8 cellular contexts compared by ENCODE assay signal in the genomic region with DNA sequence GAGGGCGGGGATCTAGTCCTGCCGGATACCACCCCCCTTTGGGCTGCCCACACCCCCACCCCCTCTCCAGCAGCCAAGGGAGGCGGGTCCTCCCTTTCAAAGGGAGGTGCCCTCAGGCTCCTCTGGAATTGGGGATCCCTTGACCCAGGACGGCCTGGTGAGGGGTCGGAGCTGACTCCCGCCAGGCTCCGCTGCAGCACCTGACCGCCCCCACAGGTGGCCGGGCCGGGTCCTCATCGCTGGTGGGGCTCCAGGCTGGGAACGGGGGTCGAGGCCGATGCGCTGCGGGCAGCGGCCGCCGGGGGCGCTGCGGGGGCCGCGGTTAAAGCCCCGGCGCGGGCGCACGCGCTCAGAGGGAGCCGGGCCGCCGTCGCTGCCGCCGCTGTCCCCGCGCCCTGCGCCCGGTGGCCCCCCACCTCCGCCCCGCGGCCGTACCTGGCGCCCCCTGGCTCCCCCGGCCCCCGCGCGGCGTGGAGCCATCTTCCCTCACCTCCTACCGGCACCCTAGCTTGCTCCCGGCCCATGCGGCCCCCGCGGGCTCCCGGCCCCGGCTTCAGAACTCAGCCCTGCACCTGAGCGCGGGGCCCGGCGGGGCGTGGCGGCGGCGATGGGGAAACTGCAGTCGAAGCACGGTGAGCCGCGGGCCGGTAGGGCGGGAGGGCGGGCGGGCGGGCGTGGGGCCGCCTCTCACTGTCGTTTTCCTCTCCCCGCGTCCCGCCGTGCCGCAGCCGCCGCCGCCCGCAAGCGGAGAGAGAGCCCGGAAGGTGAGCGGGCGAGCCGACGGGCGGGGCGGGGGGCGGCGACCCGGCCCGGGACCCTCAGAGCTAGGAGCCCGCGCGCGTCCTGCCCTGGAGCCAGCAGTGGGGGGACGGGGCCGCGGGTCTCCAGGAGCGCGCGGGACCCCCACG. TPM values are rescaled to one million over a fixed set of nuclear protein-coding genes. Genes with fewer than 3 reads are reported as not detected.
DNase-seq lines count a peak whose midpoint lies in the region; FAIRE-seq and TF ChIP-seq lines count a peak whose summit lies in the region.

A gene with protein sequence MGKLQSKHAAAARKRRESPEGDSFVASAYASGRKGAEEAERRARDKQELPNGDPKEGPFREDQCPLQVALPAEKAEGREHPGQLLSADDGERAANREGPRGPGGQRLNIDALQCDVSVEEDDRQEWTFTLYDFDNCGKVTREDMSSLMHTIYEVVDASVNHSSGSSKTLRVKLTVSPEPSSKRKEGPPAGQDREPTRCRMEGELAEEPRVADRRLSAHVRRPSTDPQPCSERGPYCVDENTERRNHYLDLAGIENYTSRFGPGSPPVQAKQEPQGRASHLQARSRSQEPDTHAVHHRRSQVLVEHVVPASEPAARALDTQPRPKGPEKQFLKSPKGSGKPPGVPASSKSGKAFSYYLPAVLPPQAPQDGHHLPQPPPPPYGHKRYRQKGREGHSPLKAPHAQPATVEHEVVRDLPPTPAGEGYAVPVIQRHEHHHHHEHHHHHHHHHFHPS (plus strand): TSS at position 352 of the 908 bp plus-strand sequence. CDS start 256 bp downstream, at position 608.

- peak within 1 kb of the TSS; percentile 56 for H3K27ac Mint-ChIP-seq in activated T-helper 1 cell treated with anti-CD3 and anti-CD28 coated beads, Interleukin-12 subunit alpha, Interleukin-12 subunit beta, Interleukin-2, Interleukin-4 antibody, amounts not matched to agents 30 ng/mL and 10 ng/mL and 1 ng/mL, durations not matched to agents 14 hours and 24 hours and 36 hours

- peaks cover 17% of the 10 kb centered on the region for H3K4me1 Mint-ChIP-seq in activated T-helper 1 cell treated with anti-CD3 and anti-CD28 coated beads, Interleukin-12 subunit alpha, Interleukin-12 subunit beta, Interleukin-2, Interleukin-4 antibody, amounts not matched to agents 30 ng/mL and 10 ng/mL and 1 ng/mL, durations not matched to agents 14 hours and 24 hours and 36 hours (ENCODE audit: low read depth)

- H3K4me3 Mint-ChIP-seq in activated T-helper 1 cell treated with anti-CD3 and anti-CD28 coated beads, Interleukin-12 subunit alpha, Interleukin-12 subunit beta, Interleukin-2, Interleukin-4 antibody, amounts not matched to agents 30 ng/mL and 10 ng/mL and 1 ng/mL, durations not matched to agents 14 hours and 24 hours and 36 hours = peak within 1 kb of the TSS; percentile 76

- no peaks in the 10 kb centered on the region for H3K9me3 Mint-ChIP-seq in activated T-helper 1 cell treated with anti-CD3 and anti-CD28 coated beads, Interleukin-12 subunit alpha, Interleukin-12 subunit beta, Interleukin-2, Interleukin-4 antibody, amounts not matched to agents 30 ng/mL and 10 ng/mL and 1 ng/mL, durations not matched to agents 14 hours and 24 hours and 36 hours

- H3K27me3 Mint-ChIP-seq in activated T-helper 1 cell treated with anti-CD3 and anti-CD28 coated beads, Interleukin-12 subunit alpha, Interleukin-12 subunit beta, Interleukin-2, Interleukin-4 antibody, amounts not matched to agents 30 ng/mL and 10 ng/mL and 1 ng/mL, durations not matched to agents 14 hours and 24 hours and 36 hours (ENCODE audit: insufficient read depth) = peaks cover 37% of the 10 kb centered on the region

- H3K36me3 Mint-ChIP-seq in activated T-helper 1 cell treated with anti-CD3 and anti-CD28 coated beads, Interleukin-12 subunit alpha, Interleukin-12 subunit beta, Interleukin-2, Interleukin-4 antibody, amounts not matched to agents 30 ng/mL and 10 ng/mL and 1 ng/mL, durations not matched to agents 14 hours and 24 hours and 36 hours (ENCODE audit: low read depth) = no peaks in the 10 kb centered on the region

- intact Hi-C loops in activated T-helper 1 cell treated with anti-CD3 and anti-CD28 coated beads, Interleukin-12 subunit alpha, Interleukin-12 subunit beta, Interleukin-2, Interleukin-4 antibody, amounts not matched to agents 30 ng/mL and 10 ng/mL and 1 ng/mL, durations not matched to agents 14 hours and 24 hours and 36 hours (cut with micrococcal nuclease) = loop anchor here (2.0 kb wide), 1 partner anchor 52 kb away; no protein-coding TSS in a partner anchor
- intact Hi-C loops in cardiac septum (cut with DNase I) = loop anchor here (5.0 kb wide), 1 partner anchor 159 kb away; no protein-coding TSS in a partner anchor

- no peak for FAIRE-seq in GM12891 (lab: Jason Lieb, UNC)

- TF ChIP-seq POLR2A in GM12891 (IDR thresholded peaks at IDR 0.05; ENCODE audit: low read depth, low read length) = no peak

- DNase-seq in 8988T (peak; percentile 100), GM12891 (ENCODE audit: insufficient read length, low spot score) (peak; percentile 87), NCI-H2171 (lab: John Stamatoyannopoulos, UW) (peak; percentile 57), cardiac septum (ENCODE audit: low spot score) (peak; percentile 65), retina (peak; percentile 81), SK-N-DZ (ENCODE audit: low spot score) (no peak), globus pallidus (ENCODE audit: low spot score) (no peak)
- peak; percentile 22 for DNase-seq in activated T-helper 1 cell treated with anti-CD3 and anti-CD28 coated beads, Interleukin-12 subunit alpha, Interleukin-12 subunit beta, Interleukin-2, Interleukin-4 antibody, amounts not matched to agents 30 ng/mL and 10 ng/mL and 1 ng/mL, durations not matched to agents 14 hours and 24 hours and 36 hours (ENCODE audit: low spot score)

TF ChIP-seq in GM12891, 5 proteins besides CTCF, POLR2A, EP300 and RAD21:
- TF ChIP-seq PAX5 (IDR thresholded peaks at IDR 0.05; ENCODE audit: insufficient read depth, low read length, severe bottlenecking) (no peak), TAF1 (IDR thresholded peaks at IDR 0.05; ENCODE audit: low read depth, low read length) (no peak), POLR2AphosphoS5 (IDR thresholded peaks at IDR 0.05; ENCODE audit: low read depth, low read length) (no peak), POU2F2 (IDR thresholded peaks at IDR 0.05; ENCODE audit: low read depth, low read length) (no peak)

RNA-seq across cellular contexts. Expression of the gene that starts here (rescaled TPM):
- 1.4 TPM for polyA plus RNA-seq in GM12891 (2012; ENCODE audit: low read depth, missing spikeins)
- 2.9 and 3.2 TPM in 2 replicates for total RNA-seq in activated T-helper 1 cell treated with anti-CD3 and anti-CD28 coated beads, Interleukin-12 subunit alpha, Interleukin-12 subunit beta, Interleukin-2, Interleukin-4 antibody, amounts not matched to agents 30 ng/mL and 10 ng/mL and 1 ng/mL, durations not matched to agents 14 hours and 24 hours and 36 hours
- 3.6 TPM for total RNA-seq in cardiac septum
- not detected in 2 replicates for polyA plus RNA-seq in SK-N-DZ (2014; cell fraction: cytosol; rRNA removed)
- polyA plus RNA-seq in SK-N-DZ (2014; cell fraction: nucleus; rRNA removed) = 0.24 and 0.30 TPM in 2 replicates

Comparison
In these comparisons a context has a peak if more than half of its experiments do, and no peak if none do; other contexts are left out.
1. DNase-seq: peak in 8988T (single experiment), GM12891 (single experiment), NCI-H2171 (single experiment), activated T-helper 1 cell treated with anti-CD3 and anti-CD28 coated beads, Interleukin-12 subunit alpha, Interleukin-12 subunit beta, Interleukin-2, Interleukin-4 antibody, amounts not matched to agents 30 ng/mL and 10 ng/mL and 1 ng/mL, durations not matched to agents 14 hours and 24 hours and 36 hours (single experiment), cardiac septum (single experiment) and retina (single experiment); none in SK-N-DZ (single experiment) and globus pallidus (single experiment).